In genomic region chr10:79404231-79404609, GRCh38 we compare ENCODE assay signal across 10 cellular contexts. TPM values are rescaled to one million over a fixed set of nuclear protein-coding genes. Genes with fewer than 3 reads are reported as not detected.
DNase-seq lines count a peak whose midpoint lies in the region; ATAC-seq and TF ChIP-seq lines count a peak whose summit lies in the region.
"Had no signal": no experiment of that assay in that cellular context is flagged by ENCODE, and none has a peak within 500 bp of the region (broad histone marks: within the 10 kb centered on the region; RNA-seq: fewer than 3 reads in every experiment).

No MANE protein-coding gene starts in this region.

- ATAC-seq in HG03025 (IDR thresholded peaks at IDR 0.05; ENCODE audit: low FRiP score, unreplicated experiment), result no peak
- ATAC-seq in HG02938 (IDR thresholded peaks at IDR 0.05; ENCODE audit: unreplicated experiment), result no peak

- peak overlapping the region; percentile 72 for H3K4me3 Mint-ChIP-seq in neural crest cell

- no peak for TF ChIP-seq CTCF in BJ (IDR thresholded peaks at IDR 0.05; ENCODE audit: insufficient read depth, low read depth, low read length)
- TF ChIP-seq CTCF in neural crest cell (conservative IDR thresholded peaks at IDR 0.05), result no peak

- peaks cover 6% of the 10 kb centered on the region for H3K36me3 ChIP-seq in BJ (ENCODE audit: control insufficient read depth, insufficient read depth, low read length)

- H3K4me3 ChIP-seq in BJ (ENCODE audit: low read depth, low read length), result no peak overlapping the region

- no peaks in the 10 kb centered on the region for H3K27me3 Mint-ChIP-seq in neural crest cell (ENCODE audit: low read depth)

- H3K4me1 Mint-ChIP-seq in neural crest cell, result peaks cover 80% of the 10 kb centered on the region

- H3K9me3 Mint-ChIP-seq in neural crest cell, result no peaks in the 10 kb centered on the region

- peak overlapping the region; percentile 98 for H3K27ac Mint-ChIP-seq in neural crest cell (ENCODE audit: unreplicated experiment)

- POLR2A ChIA-PET in BJ (lab: Charles Lee), result interaction anchor here (0.7 kb wide), 1 partner anchor 30 kb away, joined by 3 read pairs; no protein-coding TSS in a partner anchor

- no peaks in the 10 kb centered on the region for H3K36me3 Mint-ChIP-seq in neural crest cell (ENCODE audit: low read depth)

- DNase-seq in BJ (ENCODE audit: low read depth), result peak; percentile 66
- DNase-seq in SKM-1 (lab: John Stamatoyannopoulos, UW; ENCODE audit: unreplicated experiment), result peak; percentile 26
- DNase-seq in fibroblast of the conjunctiva (ENCODE audit: low read depth), result peak; percentile 72
- DNase-seq in neural crest cell (ENCODE audit: low read depth, low spot score), result no peak
- DNase-seq in DMS 273 treated with DMSO at 0.1 percent for 48 hours (lab: John Stamatoyannopoulos, UW), result no peak
- no peak for DNase-seq in NCI-H446 treated with DMSO at 0.1 percent for 48 hours (lab: John Stamatoyannopoulos, UW)
- DNase-seq: activated naive CD4-positive, alpha-beta T cell; NCI-H510A treated with DMSO at 0.1 percent for 48 hours had no signal

- no peaks in the 10 kb centered on the region for H3K27me3 ChIP-seq in BJ (ENCODE audit: control insufficient read depth, insufficient read depth, low read length)

- CTCF ChIA-PET in BJ (lab: Yijun Ruan, JAX), result interaction anchor here (1.0 to 2.0 kb wide), 2 partner anchors 30 to 655 kb away, joined by 3 to 5 read pairs; no protein-coding TSS in a partner anchor

RNA-seq across cellular contexts. Expression of gene ZCCHC24, which starts 41.2 kb away (rescaled TPM):
- 34.2 and 49.1 TPM in 2 replicates for polyA plus RNA-seq in BJ (2011; rRNA removed)
- 42.2 and 56.1 TPM in 2 replicates for polyA minus RNA-seq in BJ (2011; rRNA and poly(A)+ RNA removed)
- total RNA-seq in neural crest cell, result 24.3 and 26.5 TPM in 2 replicates

RNA-seq across cellular contexts. Expression of gene PPIF, which starts 57.0 kb away (rescaled TPM):
- 43.4 and 73.9 TPM in 2 replicates for polyA plus RNA-seq in BJ (2011; rRNA removed)
- 59.0 and 65.9 TPM in 2 replicates for polyA minus RNA-seq in BJ (2011; rRNA and poly(A)+ RNA removed)
- 74.2 and 76.8 TPM in 2 replicates for total RNA-seq in neural crest cell

Comparison
In these comparisons a context has a peak if more than half of its experiments do, and no peak if none do; other contexts are left out.
1. DNase-seq: peak in BJ (single experiment), SKM-1 (single experiment) and fibroblast of the conjunctiva (single experiment); none in neural crest cell (single experiment), DMS 273 treated with DMSO at 0.1 percent for 48 hours (single experiment) and NCI-H446 treated with DMSO at 0.1 percent for 48 hours (single experiment).